Comparison of ENCODE assay signal across 1 cellular context in genomic region chr11:46616551-46617450, GRCh38.
TF ChIP-seq lines count a peak whose summit lies in the region.

Gene HARBI1, minus strand, starts transcription at chr11:46617227. Its CDS starts 990 bp downstream, at chr11:46616237.

TF ChIP-seq in GM12878, 131 proteins besides CTCF, POLR2A, EP300 and RAD21 (continued from another document and continues in another):
- TF ChIP-seq REST (IDR thresholded peaks at IDR 0.05; ENCODE audit: low read depth, low read length) (no peak), SPI1 (IDR thresholded peaks at IDR 0.05; ENCODE audit: borderline replicate concordance, insufficient read depth, low read depth, low read length) (no peak), MEF2B (IDR thresholded peaks at IDR 0.05; ENCODE audit: partially characterized antibody, poor library complexity, severe bottlenecking) (peak; percentile 10), IKZF1 (conservative IDR thresholded peaks at IDR 0.05) (peak; percentile 92), CHD4 (IDR thresholded peaks at IDR 0.05) (no peak), HDGF (IDR thresholded peaks at IDR 0.05) (no peak; the same call in 1 of the 2 replicates), ATF7 (IDR thresholded peaks at IDR 0.05; ENCODE audit: low read depth) (0 out of 2 replicates have a peak, but pooled peaks have one; percentile 16), HDAC2 (IDR thresholded peaks at IDR 0.05) (no peak), ESRRA (IDR thresholded peaks at IDR 0.05; ENCODE audit: low read length) (no peak), IRF4 (IDR thresholded peaks at IDR 0.05; ENCODE audit: low read depth, low read length) (no peak), JUNB (IDR thresholded peaks at IDR 0.05) (no peak), MYC (IDR thresholded peaks at IDR 0.05; ENCODE audit: insufficient read depth, insufficient read length, insufficient replicate concordance, low read length, severe bottlenecking) (no peak), GABPA (IDR thresholded peaks at IDR 0.05; ENCODE audit: low read depth) (peak; percentile 79), MLLT1 (IDR thresholded peaks at IDR 0.05) (peak; percentile 53; the same call in 1 of the 2 replicates), NR2F1 (conservative IDR thresholded peaks at IDR 0.05) (0 out of 2 replicates have a peak, but pooled peaks have one; percentile 44), CEBPB (IDR thresholded peaks at IDR 0.05; ENCODE audit: borderline replicate concordance in 1 of 2, low read depth in 2 of 2, low read length in 2 of 2) (no peak), MYB (IDR thresholded peaks at IDR 0.05; ENCODE audit: borderline replicate concordance, low read depth, low read length) (no peak), CUX1 (IDR thresholded peaks at IDR 0.05; ENCODE audit: insufficient replicate concordance, low read depth, low read length) (no peak), E4F1 (IDR thresholded peaks at IDR 0.05; ENCODE audit: borderline replicate concordance, partially characterized antibody) (peak; percentile 64), ASH2L (IDR thresholded peaks at IDR 0.05; ENCODE audit: borderline replicate concordance, low read depth) (peak; percentile 96; the same call in 1 of the 2 replicates), RCOR1 (conservative IDR thresholded peaks at IDR 0.05; ENCODE audit: low read depth, low read length) (no peak), ZBTB11 (CRISPR knock-in tag; IDR thresholded peaks at IDR 0.05) (no peak), ATF2 (IDR thresholded peaks at IDR 0.05; ENCODE audit: low read length) (no peak), YY1 (IDR thresholded peaks at IDR 0.05; ENCODE audit: low read depth, low read length) (no peak), SIN3A (IDR thresholded peaks at IDR 0.05; ENCODE audit: low read depth, low read length) (no peak; the same call in 1 of the 2 replicates), GATAD2B (conservative IDR thresholded peaks at IDR 0.05; ENCODE audit: low read depth) (peak; percentile 58; the same call in 1 of the 2 replicates), SMC3 (IDR thresholded peaks at IDR 0.05; ENCODE audit: borderline replicate concordance, low read length) (no peak), NFYA (IDR thresholded peaks at IDR 0.05; ENCODE audit: borderline replicate concordance, low read depth, low read length) (no peak), HDAC6 (IDR thresholded peaks at IDR 0.05; ENCODE audit: unreplicated experiment) (peak; percentile 30), ZNF384 (IDR thresholded peaks at IDR 0.05; ENCODE audit: borderline replicate concordance, low read depth, low read length) (peak; percentile 53; the same call in 1 of the 2 replicates), TCF12 (IDR thresholded peaks at IDR 0.05; ENCODE audit: low read depth, low read length) (no peak), SIX5 (IDR thresholded peaks at IDR 0.05; ENCODE audit: low read depth, low read length, severe bottlenecking) (peak; percentile 52), TBL1XR1 (IDR thresholded peaks at IDR 0.05; ENCODE audit: low read depth, low read length) (no peak), SUZ12 (IDR thresholded peaks at IDR 0.05; ENCODE audit: unreplicated experiment) (no peak), NR2C2 (IDR thresholded peaks at IDR 0.05; ENCODE audit: borderline replicate concordance, control insufficient read depth, insufficient read length, low read depth) (no peak), SMAD5 (IDR thresholded peaks at IDR 0.05; ENCODE audit: low read depth) (no peak), RB1 (IDR thresholded peaks at IDR 0.05; ENCODE audit: borderline replicate concordance) (no peak), WRNIP1 (IDR thresholded peaks at IDR 0.05; ENCODE audit: borderline replicate concordance, low read depth, low read length) (no peak), PRDM15 (CRISPR knock-in tag; IDR thresholded peaks at IDR 0.05) (no peak), BACH1 (IDR thresholded peaks at IDR 0.05; ENCODE audit: borderline replicate concordance) (no peak; the same call in 1 of the 2 replicates)
